In genomic region chrX:68652327-68652930, GRCh38 we compare ENCODE assay signal across 2 cellular contexts.
TF ChIP-seq lines count a peak whose summit lies in the region.

No MANE protein-coding gene starts in this region.

TF ChIP-seq in endothelial cell of umbilical vein, 7 proteins besides CTCF, POLR2A, EP300 and RAD21 (continued from another document):
- TF ChIP-seq, protein P1, sequence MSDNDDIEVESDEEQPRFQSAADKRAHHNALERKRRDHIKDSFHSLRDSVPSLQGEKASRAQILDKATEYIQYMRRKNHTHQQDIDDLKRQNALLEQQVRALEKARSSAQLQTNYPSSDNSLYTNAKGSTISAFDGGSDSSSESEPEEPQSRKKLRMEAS (IDR thresholded peaks at IDR 0.05; ENCODE audit: insufficient read depth, insufficient read length), result no peak
- TF ChIP-seq POLR2AphosphoS5 (IDR thresholded peaks at IDR 0.05; ENCODE audit: insufficient read depth, low read depth, low read length), result no peak
- TF ChIP-seq EZH2 (IDR thresholded peaks at IDR 0.05; ENCODE audit: borderline replicate concordance, low read depth, low read length, severe bottlenecking), result no peak

TF ChIP-seq in WTC11, 78 proteins besides CTCF, POLR2A, EP300 and RAD21 (continued from another document):
- TF ChIP-seq, protein P2, sequence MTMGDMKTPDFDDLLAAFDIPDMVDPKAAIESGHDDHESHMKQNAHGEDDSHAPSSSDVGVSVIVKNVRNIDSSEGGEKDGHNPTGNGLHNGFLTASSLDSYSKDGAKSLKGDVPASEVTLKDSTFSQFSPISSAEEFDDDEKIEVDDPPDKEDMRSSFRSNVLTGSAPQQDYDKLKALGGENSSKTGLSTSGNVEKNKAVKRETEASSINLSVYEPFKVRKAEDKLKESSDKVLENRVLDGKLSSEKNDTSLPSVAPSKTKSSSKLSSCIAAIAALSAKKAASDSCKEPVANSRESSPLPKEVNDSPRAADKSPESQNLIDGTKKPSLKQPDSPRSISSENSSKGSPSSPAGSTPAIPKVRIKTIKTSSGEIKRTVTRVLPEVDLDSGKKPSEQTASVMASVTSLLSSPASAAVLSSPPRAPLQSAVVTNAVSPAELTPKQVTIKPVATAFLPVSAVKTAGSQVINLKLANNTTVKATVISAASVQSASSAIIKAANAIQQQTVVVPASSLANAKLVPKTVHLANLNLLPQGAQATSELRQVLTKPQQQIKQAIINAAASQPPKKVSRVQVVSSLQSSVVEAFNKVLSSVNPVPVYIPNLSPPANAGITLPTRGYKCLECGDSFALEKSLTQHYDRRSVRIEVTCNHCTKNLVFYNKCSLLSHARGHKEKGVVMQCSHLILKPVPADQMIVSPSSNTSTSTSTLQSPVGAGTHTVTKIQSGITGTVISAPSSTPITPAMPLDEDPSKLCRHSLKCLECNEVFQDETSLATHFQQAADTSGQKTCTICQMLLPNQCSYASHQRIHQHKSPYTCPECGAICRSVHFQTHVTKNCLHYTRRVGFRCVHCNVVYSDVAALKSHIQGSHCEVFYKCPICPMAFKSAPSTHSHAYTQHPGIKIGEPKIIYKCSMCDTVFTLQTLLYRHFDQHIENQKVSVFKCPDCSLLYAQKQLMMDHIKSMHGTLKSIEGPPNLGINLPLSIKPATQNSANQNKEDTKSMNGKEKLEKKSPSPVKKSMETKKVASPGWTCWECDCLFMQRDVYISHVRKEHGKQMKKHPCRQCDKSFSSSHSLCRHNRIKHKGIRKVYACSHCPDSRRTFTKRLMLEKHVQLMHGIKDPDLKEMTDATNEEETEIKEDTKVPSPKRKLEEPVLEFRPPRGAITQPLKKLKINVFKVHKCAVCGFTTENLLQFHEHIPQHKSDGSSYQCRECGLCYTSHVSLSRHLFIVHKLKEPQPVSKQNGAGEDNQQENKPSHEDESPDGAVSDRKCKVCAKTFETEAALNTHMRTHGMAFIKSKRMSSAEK (CRISPR knock-in tag; IDR thresholded peaks at IDR 0.05; ENCODE audit: borderline replicate concordance), result no peak
